Comparison of ENCODE assay signal across 10 cellular contexts in genomic region chr22:42397332-42398246, GRCh38. TPM values are rescaled to one million over a fixed set of nuclear protein-coding genes. Genes with fewer than 3 reads are reported as not detected.
A peak's percentile ranks its signal among the peaks of the same experiment; 100 is the strongest.
DNase-seq lines count a peak whose midpoint lies in the region; ATAC-seq and TF ChIP-seq lines count a peak whose summit lies in the region.
"Had no signal": no experiment of that assay in that cellular context is flagged by ENCODE, and none has a peak within 500 bp of the region (broad histone marks: within the 10 kb centered on the region; RNA-seq: fewer than 3 reads in every experiment).

No MANE protein-coding gene starts in this region.

- no peak for TF ChIP-seq POLR2A in tibial nerve (IDR thresholded peaks at IDR 0.05)

- H3K9me3 ChIP-seq in heart right ventricle: no peaks in the 10 kb centered on the region
- H3K9me3 ChIP-seq in tibial nerve: no peaks in the 10 kb centered on the region

- H3K4me1 Mint-ChIP-seq in activated CD4-positive, alpha-beta T cell treated with anti-CD3 and anti-CD28 coated beads, Interleukin-2, amount 10 ng/mL, durations not matched to agents 7 days and 5 days: peaks cover 14% of the 10 kb centered on the region

- DNase-seq in activated CD4-positive, alpha-beta T cell treated with anti-CD3 and anti-CD28 coated beads, Interleukin-2, amount 10 ng/mL, durations not matched to agents 7 days and 5 days: no peak
- no peak for DNase-seq in activated CD4-positive, alpha-beta T cell treated with anti-CD3 and anti-CD28 coated beads for 1 hour
- DNase-seq in RPMI8226 (peak; percentile 68), heart right ventricle (peak in 1 of 2 donors; percentile 34), tibial nerve (ENCODE audit: low spot score in 2 of 2) (peak in 1 of 2 donors; percentile 51), H7 (no peak)
- no peak for DNase-seq in central memory CD4-positive, alpha-beta T cell
- DNase-seq: endodermal cell had no signal

- H3K27me3 ChIP-seq in heart right ventricle: peaks cover 0 to 11% (median 0%) of the 10 kb centered on the region in 7 donors
- no peaks in the 10 kb centered on the region for H3K27me3 ChIP-seq in tibial nerve
- no peaks in the 10 kb centered on the region for H3K27me3 ChIP-seq in H7 (ENCODE audit: control insufficient read depth, insufficient read depth, low read length)

- POLR2A ChIA-PET in activated CD4-positive, alpha-beta T cell treated with anti-CD3 and anti-CD28 coated beads, Interleukin-2, amount 10 ng/mL, durations not matched to agents 7 days and 5 days (lab: Charles Lee): no interaction called here

- no peak overlapping the region for H3K4me3 Mint-ChIP-seq in activated CD4-positive, alpha-beta T cell treated with anti-CD3 and anti-CD28 coated beads, Interleukin-2, amount 10 ng/mL, durations not matched to agents 7 days and 5 days
- H3K4me3 Mint-ChIP-seq: endodermal cell had no signal

- H3K36me3 Mint-ChIP-seq in activated CD4-positive, alpha-beta T cell treated with anti-CD3 and anti-CD28 coated beads, Interleukin-2, amount 10 ng/mL, durations not matched to agents 7 days and 5 days (ENCODE audit: low read depth): no peaks in the 10 kb centered on the region

- no peak for TF ChIP-seq CTCF in heart right ventricle (IDR thresholded peaks at IDR 0.05)
- no peak for TF ChIP-seq CTCF in tibial nerve (IDR thresholded peaks at IDR 0.05)

- no peaks in the 10 kb centered on the region for H3K9me3 Mint-ChIP-seq in activated CD4-positive, alpha-beta T cell treated with anti-CD3 and anti-CD28 coated beads, Interleukin-2, amount 10 ng/mL, durations not matched to agents 7 days and 5 days
- H3K9me3 Mint-ChIP-seq: endodermal cell had no signal

- CTCF ChIA-PET in activated CD4-positive, alpha-beta T cell treated with anti-CD3 and anti-CD28 coated beads, Interleukin-2, amount 10 ng/mL, durations not matched to agents 7 days and 5 days (lab: Charles Lee): no interaction called here

- intact Hi-C loops in heart right ventricle (cut with DNase I): no loop called here

- H3K36me3 ChIP-seq in heart right ventricle: no peaks in the 10 kb centered on the region
- H3K36me3 ChIP-seq in tibial nerve: no peaks in the 10 kb centered on the region
- H3K36me3 ChIP-seq in H7 (replicated peaks; ENCODE audit: control insufficient read depth, insufficient read depth, low read length): no peaks in the 10 kb centered on the region

- H3K27me3 Mint-ChIP-seq in activated CD4-positive, alpha-beta T cell treated with anti-CD3 and anti-CD28 coated beads, Interleukin-2, amount 10 ng/mL, durations not matched to agents 7 days and 5 days: no peaks in the 10 kb centered on the region

- TF ChIP-seq EP300 in tibial nerve (IDR thresholded peaks at IDR 0.05): peak; percentile 72 to 83

- H3K27ac Mint-ChIP-seq in activated CD4-positive, alpha-beta T cell treated with anti-CD3 and anti-CD28 coated beads, Interleukin-2, amount 10 ng/mL, durations not matched to agents 7 days and 5 days: peak overlapping the region; percentile 31
- H3K27ac Mint-ChIP-seq: endodermal cell had no signal

- peaks cover 0 to 30% (median 0%) of the 10 kb centered on the region in 9 donors for H3K4me1 ChIP-seq in heart right ventricle
- peaks cover 0 to 7% (median 2%) of the 10 kb centered on the region in 4 donors for H3K4me1 ChIP-seq in tibial nerve

- WGBS in heart right ventricle, 2 donors: 67 to 69% methylated on average over 15 of the region's 15 CpGs
- WGBS in tibial nerve, 2 donors: 67 to 79% methylated on average over 15 of the region's 15 CpGs

- peak overlapping the region in 7 of 10 donors; percentile 25 to 91 (median 50) for H3K27ac ChIP-seq in heart right ventricle
- H3K27ac ChIP-seq in tibial nerve: peak overlapping the region; percentile 36 to 81 (median 73)

- ATAC-seq in heart right ventricle: peak in 7 of 8 donors; percentile 49 to 76 (median 67)
- no peak for ATAC-seq in HG03039 (IDR thresholded peaks at IDR 0.05; ENCODE audit: unreplicated experiment)

- H3K4me3 ChIP-seq in heart right ventricle (no peak overlapping the region), tibial nerve (no peak overlapping the region), H7 (ENCODE audit: insufficient read depth, low read depth, low read length) (no peak overlapping the region)

RNA-seq across cellular contexts. Expression of gene NFAM1, which starts 34.6 kb away (rescaled TPM):
- under 1 TPM; 0.02 to 0.04 TPM for total RNA-seq in activated CD4-positive, alpha-beta T cell treated with anti-CD3 and anti-CD28 coated beads, Interleukin-2, amount 10 ng/mL, durations not matched to agents 7 days and 5 days
- total RNA-seq in heart right ventricle: 1 to 10 TPM in 7 of 10 donors, under 1 TPM in 3; 0.45 to 6.4 (median 1.6) TPM
- under 1 TPM; 0.38 to 0.44 TPM for polyA plus RNA-seq in heart right ventricle
- 1 to 10 TPM; 1.8 to 2.8 (median 2.2) TPM for total RNA-seq in tibial nerve
- total RNA-seq in H7 (2014; rRNA removed; shearing (Covaris generic)): 0.48 and 0.69 TPM in 2 replicates
- total RNA-seq: RPMI7951 had no signal
